13 cellular contexts compared by ENCODE assay signal in genomic region chr2:9256570-9257043, GRCh38. TPM values are rescaled to one million over a fixed set of nuclear protein-coding genes. Genes with fewer than 3 reads are reported as not detected.
DNase-seq lines count a peak whose midpoint lies in the region; ATAC-seq and TF ChIP-seq lines count a peak whose summit lies in the region.
"Had no signal": no experiment of that assay in that cellular context is flagged by ENCODE, and none has a peak within 500 bp of the region (broad histone marks: within the 10 kb centered on the region; RNA-seq: fewer than 3 reads in every experiment).

No MANE protein-coding gene starts in this region.

- WGBS in mesendoderm (ENCODE audit: extremely low coverage, insufficient coverage, low lambda C conversion rate) = no CpG with 5 or more reads among the region's 2 CpGs

- no peaks in the 10 kb centered on the region for H3K27me3 ChIP-seq in mesendoderm (ENCODE audit: insufficient read depth, low read length, poor library complexity)

- DNase-seq in AG09319 (ENCODE audit: extremely low read depth, low read depth) = peak; percentile 46
- peak; percentile 44 for DNase-seq in HT1080 (ENCODE audit: low read depth)
- no peak for DNase-seq in choroid plexus epithelial cell (ENCODE audit: low read depth)
- DNase-seq in mesendoderm = peak; percentile 63
- DNase-seq in SIG-M5 (lab: John Stamatoyannopoulos, UW) = no peak
- no peak for DNase-seq in NCI-H187 treated with DMSO at 0.1 percent for 48 hours (lab: John Stamatoyannopoulos, UW)
- DNase-seq: activated CD4-positive, alpha-beta memory T cell treated with anti-CD3 and anti-CD28 coated beads for 36 hours; activated naive CD8-positive, alpha-beta T cell treated with anti-CD3 and anti-CD28 coated beads, Interleukin-2, amount 50 U/mL, for 24 hours; NCI-H1048; stimulated activated naive CD8-positive, alpha-beta T cell treated with anti-CD3 and anti-CD28 coated beads, Interleukin-15, amount 100 ng/mL, for 72 hours had no signal

- no peak overlapping the region for H2AK5ac ChIP-seq in mesendoderm (ENCODE audit: low read length)

- H3K18ac ChIP-seq in mesendoderm (ENCODE audit: low read length) = no peak overlapping the region

- no peak overlapping the region for H3K4me2 ChIP-seq in mesendoderm (ENCODE audit: low read length)

- no peak overlapping the region for H2BK15ac ChIP-seq in mesendoderm (replicated peaks; ENCODE audit: low read depth)

- H3K79me2 ChIP-seq in mesendoderm (ENCODE audit: control insufficient read depth, insufficient read depth, low read length) = peaks cover 2% of the 10 kb centered on the region

- H3K4me3 ChIP-seq in choroid plexus epithelial cell (ENCODE audit: low read depth, low read length) (no peak overlapping the region), mesendoderm (ENCODE audit: low read length) (no peak overlapping the region)

- H2BK120ac ChIP-seq in mesendoderm (ENCODE audit: low read depth, low read length) = no peak overlapping the region

- H3K56ac ChIP-seq in mesendoderm (ENCODE audit: low read length) = no peak overlapping the region

- H3K4ac ChIP-seq in mesendoderm (ENCODE audit: low read depth, low read length) = no peak overlapping the region

- no peak overlapping the region for H3K23ac ChIP-seq in mesendoderm (ENCODE audit: low read length)

- H4K8ac ChIP-seq in mesendoderm (ENCODE audit: low read depth, low read length) = no peak overlapping the region

- no peak overlapping the region for H3K27ac ChIP-seq in mesendoderm (ENCODE audit: low read depth, low read length)

- no peak for TF ChIP-seq CTCF in AG09319 (IDR thresholded peaks at IDR 0.05; ENCODE audit: low read depth, low read length)
- peak; percentile 6 for TF ChIP-seq CTCF in choroid plexus epithelial cell (conservative IDR thresholded peaks at IDR 0.05; ENCODE audit: low read depth, low read length)

- no peaks in the 10 kb centered on the region for H3K36me3 ChIP-seq in mesendoderm (ENCODE audit: control insufficient read depth, insufficient read depth, low read length)

- H4K5ac ChIP-seq in mesendoderm (ENCODE audit: low read length) = no peak overlapping the region

- H3K4me1 ChIP-seq in mesendoderm (ENCODE audit: control insufficient read depth, low read depth, low read length) = no peaks in the 10 kb centered on the region

- no peak overlapping the region for H2BK5ac ChIP-seq in mesendoderm (ENCODE audit: low read length)

- peaks cover 4% of the 10 kb centered on the region for H3K79me1 ChIP-seq in mesendoderm (ENCODE audit: low read length)

- ATAC-seq in HG03469 (IDR thresholded peaks at IDR 0.05; ENCODE audit: unreplicated experiment) (no peak), GM18520 (IDR thresholded peaks at IDR 0.05; ENCODE audit: unreplicated experiment) (no peak)
- ATAC-seq: activated naive CD8-positive, alpha-beta T cell treated with anti-CD3 and anti-CD28 coated beads, Interleukin-2, amount 50 U/mL, for 24 hours; esophagus mucosa; stimulated activated naive CD8-positive, alpha-beta T cell treated with anti-CD3 and anti-CD28 coated beads, Interleukin-15, amount 100 ng/mL, for 72 hours had no signal

- H3K9ac ChIP-seq in mesendoderm (ENCODE audit: low read length) = no peak overlapping the region

RNA-seq across cellular contexts. Expression of gene ASAP2, which starts 50.0 kb away (rescaled TPM):
- total RNA-seq in HT1080 (2014; rRNA removed; shearing (Covaris generic)) = 16.2 and 24.0 TPM in 2 replicates
- polyA plus RNA-seq in HT1080 (2015; cell fraction: cytosol; rRNA removed) = 43.2 and 59.1 TPM in 2 replicates
- 120 and 138 TPM in 2 replicates for polyA plus RNA-seq in HT1080 (2015; cell fraction: nucleus; rRNA removed)
- polyA plus RNA-seq in mesendoderm (2013, experiment 1 of 2) = 3.8 TPM
- polyA plus RNA-seq in mesendoderm (2013, experiment 2 of 2) = 4.6 TPM

Comparison
In these comparisons a context has a peak if more than half of its experiments do, and no peak if none do; other contexts are left out.
1. DNase-seq: peak in AG09319 (single experiment), HT1080 (single experiment) and mesendoderm (single experiment); none in choroid plexus epithelial cell (single experiment), SIG-M5 (single experiment) and NCI-H187 treated with DMSO at 0.1 percent for 48 hours (single experiment).